In genomic region chr7:136412952-136413351, GRCh38 we compare ENCODE assay signal across 28 cellular contexts.
"Had no signal": no experiment of that assay in that cellular context is flagged by ENCODE, and none has a peak within 500 bp of the region (broad histone marks: within the 10 kb centered on the region; RNA-seq: fewer than 3 reads in every experiment).

No MANE protein-coding gene starts in this region.

- H3K27me3 Mint-ChIP-seq: naive thymus-derived CD8-positive, alpha-beta T cell; natural killer cell treated with Interleukin-12 subunit alpha and Interleukin-12 subunit beta and Interleukin-15 and Interleukin-18, amount 100 ng/mL, for 72 hours; progenitor cell of endocrine pancreas; stimulated activated naive B cell treated with anti-CD40 and anti-IgM and Interleukin-4, amounts not matched to agents 10 μg/mL and 1 μg/mL and 100 μg/mL, for 72 hours; stimulated activated naive CD8-positive, alpha-beta T cell treated with anti-CD3 and anti-CD28 coated beads, Interleukin-15, Interleukin-2, amounts not matched to agents 100 ng/mL and 50 ng/mL, for 24 hours; type B pancreatic cell had no signal

- H3K4me1 Mint-ChIP-seq: naive thymus-derived CD8-positive, alpha-beta T cell; nephron progenitor cell; neural crest cell; stimulated activated effector memory CD8-positive, alpha-beta T cell treated with anti-CD3 and anti-CD28 coated beads, Interleukin-12 subunit alpha, Interleukin-12 subunit beta, amount 100 ng/mL, for 72 hours; stimulated activated naive B cell treated with anti-CD40 and anti-IgM and Interleukin-4, amounts not matched to agents 10 μg/mL and 1 μg/mL and 100 μg/mL, for 72 hours had no signal

- DNase-seq: naive thymus-derived CD8-positive, alpha-beta T cell; nephron progenitor cell; nucleus accumbens; pancreas; psoas muscle; right cardiac atrium; right lobe of liver; sigmoid colon; small intestine; stimulated activated CD4-positive, alpha-beta T cell treated with anti-CD3 and anti-CD28 coated beads, Interleukin-15, amount 100 ng/mL, for 24 hours; stimulated activated CD4-positive, alpha-beta T cell treated with anti-CD3 and anti-CD28 coated beads, Interleukin-2, amount 100 ng/mL, for 24 hours; stimulated activated CD4-positive, alpha-beta T cell treated with anti-CD3 and anti-CD28 coated beads, Interleukin-2, amount 100 ng/mL, for 48 hours; stimulated activated CD4-positive, alpha-beta T cell treated with anti-CD3 and anti-CD28 coated beads, Interleukin-4, amount 100 ng/mL, for 24 hours; stimulated activated naive B cell treated with anti-CD40 and anti-IgM and Interleukin-4, amounts not matched to agents 10 μg/mL and 1 μg/mL and 100 μg/mL, for 72 hours; stimulated activated naive CD4-positive, alpha-beta T cell treated with Interleukin-2 at 50 U/mL for 16 hours; stomach; tibial artery; transverse colon; upper lobe of right lung; uterus had no signal

- FAIRE-seq: pancreas, small intestine had no signal

- H3K4me3 Mint-ChIP-seq: naive thymus-derived CD8-positive, alpha-beta T cell; natural killer cell treated with Interleukin-12 subunit alpha and Interleukin-12 subunit beta and Interleukin-15 and Interleukin-18, amount 100 ng/mL, for 72 hours; nephron progenitor cell; neural crest cell; stimulated activated effector memory CD8-positive, alpha-beta T cell treated with anti-CD3 and anti-CD28 coated beads, Interleukin-12 subunit alpha, Interleukin-12 subunit beta, amount 100 ng/mL, for 72 hours; stimulated activated naive B cell treated with anti-CD40 and anti-IgM and Interleukin-4, amounts not matched to agents 10 μg/mL and 1 μg/mL and 100 μg/mL, for 72 hours; stimulated activated naive CD8-positive, alpha-beta T cell treated with anti-CD3 and anti-CD28 coated beads, Interleukin-15, Interleukin-2, amounts not matched to agents 100 ng/mL and 50 ng/mL, for 24 hours; type B pancreatic cell had no signal

- H3K36me3 Mint-ChIP-seq: naive thymus-derived CD8-positive, alpha-beta T cell; natural killer cell treated with Interleukin-12 subunit alpha and Interleukin-12 subunit beta and Interleukin-15 and Interleukin-18, amount 100 ng/mL, for 72 hours; stimulated activated effector memory CD8-positive, alpha-beta T cell treated with anti-CD3 and anti-CD28 coated beads, Interleukin-12 subunit alpha, Interleukin-12 subunit beta, amount 100 ng/mL, for 72 hours; stimulated activated naive B cell treated with anti-CD40 and anti-IgM and Interleukin-4, amounts not matched to agents 10 μg/mL and 1 μg/mL and 100 μg/mL, for 72 hours; type B pancreatic cell had no signal

- ATAC-seq: naive thymus-derived CD8-positive, alpha-beta T cell; natural killer cell treated with Interleukin-12 subunit alpha and Interleukin-12 subunit beta and Interleukin-15 and Interleukin-18, amount 100 ng/mL, for 72 hours; pancreas; psoas muscle; right cardiac atrium; right lobe of liver; stimulated activated effector memory CD8-positive, alpha-beta T cell treated with anti-CD3 and anti-CD28 coated beads, Interleukin-12 subunit alpha, Interleukin-12 subunit beta, amount 100 ng/mL, for 72 hours; stimulated activated naive B cell treated with anti-CD40 and anti-IgM and Interleukin-4, amounts not matched to agents 10 μg/mL and 1 μg/mL and 100 μg/mL, for 72 hours; upper lobe of right lung had no signal

- H3K27ac ChIP-seq: neutrophil, pancreas, psoas muscle, right lobe of liver, sigmoid colon, stomach, thoracic aorta, tibial artery, transverse colon, upper lobe of right lung, uterus had no signal

- H3K36me3 ChIP-seq: neutrophil, pancreas, right lobe of liver, sigmoid colon, stomach, thoracic aorta, tibial artery, transverse colon, upper lobe of right lung, uterus had no signal

- H3K9me3 ChIP-seq: neutrophil, pancreas, psoas muscle, right lobe of liver, sigmoid colon, stomach, thoracic aorta, tibial artery, transverse colon, upper lobe of right lung, uterus had no signal

- H3K4me1 ChIP-seq: pancreas, psoas muscle, right lobe of liver, sigmoid colon, stomach, tibial artery, transverse colon, upper lobe of right lung, uterus had no signal

- H3K9me3 Mint-ChIP-seq: natural killer cell treated with Interleukin-12 subunit alpha and Interleukin-12 subunit beta and Interleukin-15 and Interleukin-18, amount 100 ng/mL, for 72 hours; stimulated activated effector memory CD8-positive, alpha-beta T cell treated with anti-CD3 and anti-CD28 coated beads, Interleukin-12 subunit alpha, Interleukin-12 subunit beta, amount 100 ng/mL, for 72 hours; stimulated activated naive CD8-positive, alpha-beta T cell treated with anti-CD3 and anti-CD28 coated beads, Interleukin-15, Interleukin-2, amounts not matched to agents 100 ng/mL and 50 ng/mL, for 24 hours; type B pancreatic cell had no signal

- H3K4me3 ChIP-seq: pancreas, psoas muscle, right lobe of liver, sigmoid colon, stomach, thoracic aorta, tibial artery, transverse colon, upper lobe of right lung, uterus had no signal

- H3K27ac Mint-ChIP-seq: naive thymus-derived CD8-positive, alpha-beta T cell; natural killer cell treated with Interleukin-12 subunit alpha and Interleukin-12 subunit beta and Interleukin-15 and Interleukin-18, amount 100 ng/mL, for 72 hours; nephron progenitor cell; progenitor cell of endocrine pancreas; stimulated activated effector memory CD8-positive, alpha-beta T cell treated with anti-CD3 and anti-CD28 coated beads, Interleukin-12 subunit alpha, Interleukin-12 subunit beta, amount 100 ng/mL, for 72 hours; stimulated activated naive B cell treated with anti-CD40 and anti-IgM and Interleukin-4, amounts not matched to agents 10 μg/mL and 1 μg/mL and 100 μg/mL, for 72 hours; stimulated activated naive CD8-positive, alpha-beta T cell treated with anti-CD3 and anti-CD28 coated beads, Interleukin-15, Interleukin-2, amounts not matched to agents 100 ng/mL and 50 ng/mL, for 24 hours; type B pancreatic cell had no signal

- H3K27me3 ChIP-seq: neutrophil, pancreas, right lobe of liver, sigmoid colon, stomach, tibial artery, transverse colon, uterus had no signal
